ENCODE assay signal across 26 cellular contexts in genomic region chr15:58926823-58927222, GRCh38.
"Had no signal": no experiment of that assay in that cellular context is flagged by ENCODE, and none has a peak within 500 bp of the region (broad histone marks: within the 10 kb centered on the region; RNA-seq: fewer than 3 reads in every experiment).

No MANE protein-coding gene starts in this region.

- H3K9me3 Mint-ChIP-seq: activated T-cell treated with anti-CD3 and anti-CD28 coated beads, Interleukin-2, amount 50 U/mL, for 72 hours had no signal

- FAIRE-seq: bronchial epithelial cell had no signal

- H3K27ac ChIP-seq: ascending aorta, body of pancreas, SK-N-MC, WERI-Rb-1 had no signal

- ATAC-seq: activated CD4-positive, CD25-positive, alpha-beta regulatory T cell treated with anti-CD3 and anti-CD28 coated beads, Interleukin-2, amount 50 U/mL, for 24 hours; activated CD8-positive, alpha-beta T cell treated with anti-CD3 and anti-CD28 coated beads, Interleukin-2, amount 10 ng/mL, durations not matched to agents 7 days and 5 days; activated T-cell treated with anti-CD3 and anti-CD28 coated beads, Interleukin-2, amount 50 U/mL, for 72 hours; body of pancreas; Panc1; Right ventricle myocardium inferior had no signal

- H3K4me3 Mint-ChIP-seq: activated CD8-positive, alpha-beta T cell treated with anti-CD3 and anti-CD28 coated beads, Interleukin-2, amount 10 ng/mL, durations not matched to agents 7 days and 5 days; activated T-cell treated with anti-CD3 and anti-CD28 coated beads, Interleukin-2, amount 50 U/mL, for 72 hours had no signal

- H3K4me3 ChIP-seq: ascending aorta, body of pancreas, SK-N-MC had no signal

- H3K9me3 ChIP-seq: ascending aorta, body of pancreas had no signal

- DNase-seq: activated CD4-positive, alpha-beta T cell treated with anti-CD3 and anti-CD28 coated beads for 4 hours; activated CD8-positive, alpha-beta T cell treated with anti-CD3 and anti-CD28 coated beads, Interleukin-2, amount 10 ng/mL, durations not matched to agents 7 days and 5 days; activated naive CD4-positive, alpha-beta T cell treated with anti-CD3 and anti-CD28 coated beads, Interleukin-2, amount 50 U/mL, for 16 hours; activated T-cell treated with anti-CD3 and anti-CD28 coated beads, Interleukin-2, amount 50 U/mL, for 72 hours; amniotic stem cell; body of pancreas; central memory CD4-positive, alpha-beta T cell; cortex of kidney; Kasumi-1; NCI-H1105; NCI-H1436 treated with DMSO at 0.1 percent for 48 hours; NCI-H187; NCI-H2081; NCI-H510A treated with DMSO at 0.1 percent for 48 hours; NCI-H69; NK-92 treated with Interleukin-12 subunit alpha and Interleukin-12 subunit beta, amount 100 ng/mL, for 24 hours; OCI-M1; RPMI8226; T-helper 1 cell; WERI-Rb-1 had no signal

- H3K27me3 ChIP-seq: ascending aorta, body of pancreas had no signal

- H3K27ac Mint-ChIP-seq: activated CD8-positive, alpha-beta T cell treated with anti-CD3 and anti-CD28 coated beads, Interleukin-2, amount 10 ng/mL, durations not matched to agents 7 days and 5 days; activated T-cell treated with anti-CD3 and anti-CD28 coated beads, Interleukin-2, amount 50 U/mL, for 72 hours had no signal
